11 cellular contexts compared by ENCODE assay signal in genomic region chr2:203799905-203800304, GRCh38.
DNase-seq lines count a peak whose midpoint lies in the region; ATAC-seq lines count a peak whose summit lies in the region.
"Had no signal": no experiment of that assay in that cellular context is flagged by ENCODE, and none has a peak within 500 bp of the region (broad histone marks: within the 10 kb centered on the region; RNA-seq: fewer than 3 reads in every experiment).

No MANE protein-coding gene starts in this region.

- H3K9ac ChIP-seq in BLaER1, result no peak overlapping the region

- H3K4me1 ChIP-seq in BLaER1, result peaks cover 25% of the 10 kb centered on the region

- no peak overlapping the region for H3K27ac ChIP-seq in BLaER1
- H3K27ac ChIP-seq: cardiac muscle cell had no signal

- ATAC-seq in GM18858 (IDR thresholded peaks at IDR 0.05; ENCODE audit: unreplicated experiment), result peak; percentile 86
- ATAC-seq in HG02571 (IDR thresholded peaks at IDR 0.05; ENCODE audit: unreplicated experiment), result peak; percentile 91
- ATAC-seq in HG03520 (IDR thresholded peaks at IDR 0.05; ENCODE audit: unreplicated experiment), result peak; percentile 93

- no peak for DNase-seq in hepatic stellate cell (ENCODE audit: low spot score)
- no peak for DNase-seq in AG08395 (ENCODE audit: low spot score)
- no peak for DNase-seq in HCEC 1CT
- no peak for DNase-seq in cerebellum (ENCODE audit: low spot score)
- DNase-seq: COR-L47, NCI-H446 treated with DMSO at 0.1 percent for 48 hours had no signal

- H3K27me3 ChIP-seq in BLaER1, result peaks cover 7% of the 10 kb centered on the region; the same call in 1 of the 2 replicates
- H3K27me3 ChIP-seq: cardiac muscle cell had no signal

- peak overlapping the region; percentile 55 for H3K4me2 ChIP-seq in BLaER1

- H3K36me3 ChIP-seq in BLaER1, result no peaks in the 10 kb centered on the region
- H3K36me3 ChIP-seq: cardiac muscle cell had no signal

- H3K9me3 ChIP-seq in BLaER1, result 0 out of 2 replicates have a peak, but pooled peaks cover 8% of the 10 kb centered on the region

- H4K20me1 ChIP-seq in BLaER1, result no peaks in the 10 kb centered on the region

- H3K4me3 ChIP-seq in BLaER1, result no peak overlapping the region
- H3K4me3 ChIP-seq: cardiac muscle cell had no signal
